ENCODE assay signal across 9 cellular contexts in genomic region chr20:45080867-45081616, GRCh38. TPM values are rescaled to one million over a fixed set of nuclear protein-coding genes. Genes with fewer than 3 reads are reported as not detected.
A peak's percentile ranks its signal among the peaks of the same experiment; 100 is the strongest.
DNase-seq lines count a peak whose midpoint lies in the region; ATAC-seq, FAIRE-seq and TF ChIP-seq lines count a peak whose summit lies in the region.
"Had no signal": no experiment of that assay in that cellular context is flagged by ENCODE, and none has a peak within 500 bp of the region (broad histone marks: within the 10 kb centered on the region; RNA-seq: fewer than 3 reads in every experiment).

No MANE protein-coding gene starts in this region.

- ATAC-seq in naive B cell (ENCODE audit: low read depth in 2 of 2) = peak in 1 of 2 donors; percentile 55
- ATAC-seq: left lung had no signal

- FAIRE-seq in D721Med (lab: Jason Lieb, UNC) = no peak

- H3K4me3 Mint-ChIP-seq in HFFc6 (no peak overlapping the region; the same call in 1 of the 2 replicates), naive B cell (no peak overlapping the region)
- H3K4me3 Mint-ChIP-seq in activated naive CD8-positive, alpha-beta T cell = no peak overlapping the region

- H3K27me3 Mint-ChIP-seq in HFFc6 (ENCODE audit: insufficient read depth) (no peaks in the 10 kb centered on the region), naive B cell (no peaks in the 10 kb centered on the region)
- no peaks in the 10 kb centered on the region for H3K27me3 Mint-ChIP-seq in activated naive CD8-positive, alpha-beta T cell

- H3K27ac Mint-ChIP-seq in HFFc6 = peak overlapping the region; percentile 11; the same call in 1 of the 2 replicates
- peak overlapping the region; percentile 47 for H3K27ac Mint-ChIP-seq in activated naive CD8-positive, alpha-beta T cell
- H3K27ac Mint-ChIP-seq in naive B cell = peak overlapping the region in 5 of 6 donors; percentile 11 to 94 (median 39)

- H3K9me3 Mint-ChIP-seq in HFFc6 = no peaks in the 10 kb centered on the region
- H3K9me3 Mint-ChIP-seq in activated naive CD8-positive, alpha-beta T cell (ENCODE audit: low read depth) = peaks cover 6% of the 10 kb centered on the region
- H3K9me3 Mint-ChIP-seq in naive B cell = peaks cover 2 to 22% (median 12%) of the 10 kb centered on the region in 7 donors

- H3K36me3 Mint-ChIP-seq in HFFc6 (ENCODE audit: low read depth) (peaks cover 33% of the 10 kb centered on the region), naive B cell (peaks cover 50 to 51% of the 10 kb centered on the region in 2 donors)
- peaks cover 42% of the 10 kb centered on the region for H3K36me3 Mint-ChIP-seq in activated naive CD8-positive, alpha-beta T cell

- H3K4me1 Mint-ChIP-seq in HFFc6 (ENCODE audit: low read depth) (peaks cover 20% of the 10 kb centered on the region), naive B cell (peaks cover 10 to 19% (median 15%) of the 10 kb centered on the region in 3 donors)
- H3K4me1 Mint-ChIP-seq in activated naive CD8-positive, alpha-beta T cell (ENCODE audit: low read depth) = peaks cover 3% of the 10 kb centered on the region

- DNase-seq in D721Med (ENCODE audit: insufficient read length, low spot score) (no peak), HFFc6 (no peak), naive B cell (no peak), NCI-H2196 treated with DMSO at 0.1 percent for 48 hours (lab: John Stamatoyannopoulos, UW; ENCODE audit: unreplicated experiment) (no peak), NCI-H1105 (lab: John Stamatoyannopoulos, UW) (no peak)
- no peak for DNase-seq in effector CD8-positive, alpha-beta T cell (lab: John Stamatoyannopoulos, UW)
- DNase-seq: left lung; stimulated activated CD4-positive, alpha-beta T cell treated with anti-CD3 and anti-CD28 coated beads, Interleukin-4, amount 100 ng/mL, for 24 hours had no signal

- TF ChIP-seq CTCF in D721Med (IDR thresholded peaks at IDR 0.05; ENCODE audit: insufficient read depth, missing control alignments) (peak; percentile 19), HFFc6 (IDR thresholded peaks at IDR 0.05) (peak; percentile 80)

RNA-seq across cellular contexts. Expression of gene KCNS1, which starts 19.9 kb away (rescaled TPM):
- total RNA-seq in HFFc6 (2021; fragmentation: NEBNext Ultra II Directional; extraction: Animal tissue kit (Norgen Biotek cat#: 25700)) = under 1 TPM; 0.46 to 0.95 (median 0.73) TPM
- polyA plus RNA-seq in naive B cell (ENCODE audit: low read depth in 6 of 6) = under 1 TPM in 4 of 6 donors, not detected in 2; 0.06 to 0.26 (median 0.20) TPM

RNA-seq across cellular contexts. Expression of gene WFDC5, which starts 33.9 kb away (rescaled TPM):
- not detected for total RNA-seq in HFFc6 (2021; fragmentation: NEBNext Ultra II Directional; extraction: Animal tissue kit (Norgen Biotek cat#: 25700))
- polyA plus RNA-seq in naive B cell (ENCODE audit: low read depth in 6 of 6) = not detected

RNA-seq across cellular contexts. Expression of gene WFDC12, which starts 43.2 kb away (rescaled TPM):
- total RNA-seq in HFFc6 (2021; fragmentation: NEBNext Ultra II Directional; extraction: Animal tissue kit (Norgen Biotek cat#: 25700)) = not detected
- polyA plus RNA-seq in naive B cell (ENCODE audit: low read depth in 6 of 6) = not detected
